ENCODE assay signal across 1 cellular context in genomic region chr17:21280081-21280518, GRCh38.
TF ChIP-seq lines count a peak whose summit lies in the region.

No MANE protein-coding gene starts in this region.

TF ChIP-seq in HepG2, 621 proteins besides CTCF, POLR2A, EP300 and RAD21 (continued from another document and continues in another):
- TF ChIP-seq SP4 (CRISPR knock-in tag; IDR thresholded peaks at IDR 0.05), result peak; percentile 58; the same call in 1 of the 2 replicates
- TF ChIP-seq REST (IDR thresholded peaks at IDR 0.05; ENCODE audit: borderline replicate concordance in 1 of 2, low read depth in 1 of 2, low read length in 2 of 2), result no peak
- TF ChIP-seq BCL6 (CRISPR knock-in tag; IDR thresholded peaks at IDR 0.05), result 0 out of 2 replicates have a peak, but pooled peaks have one; percentile 13
- TF ChIP-seq MXI1 (IDR thresholded peaks at IDR 0.05; ENCODE audit: borderline replicate concordance, low read depth, low read length), result peak; percentile 91; the same call in 2 of the 3 replicates
- peak; percentile 28; the same call in 1 of the 2 replicates for TF ChIP-seq ZBTB38 (CRISPR knock-in tag; IDR thresholded peaks at IDR 0.05)
- peak; percentile 19 for TF ChIP-seq TEAD3 (CRISPR knock-in tag; optimal IDR thresholded peaks at IDR 0.05; ENCODE audit: borderline replicate concordance)
- TF ChIP-seq RNF2 (conservative IDR thresholded peaks at IDR 0.05; ENCODE audit: low read depth), result 0 out of 2 replicates have a peak, but pooled peaks have one; percentile 42
- TF ChIP-seq MED1 (CRISPR knock-in tag; IDR thresholded peaks at IDR 0.05), result 0 out of 2 replicates have a peak, but pooled peaks have one; percentile 31
- TF ChIP-seq KMT2A (CRISPR knock-in tag; IDR thresholded peaks at IDR 0.05), result no peak; the same call in 1 of the 2 replicates
- no peak for TF ChIP-seq ZNF121 (CRISPR knock-in tag; IDR thresholded peaks at IDR 0.05)
- TF ChIP-seq SAP130 (CRISPR knock-in tag; IDR thresholded peaks at IDR 0.05; ENCODE audit: low read depth), result peak; percentile 73; the same call in 1 of the 2 replicates
- 0 out of 2 replicates have a peak, but pooled peaks have one; percentile 29 for TF ChIP-seq CREBL2 (CRISPR knock-in tag; IDR thresholded peaks at IDR 0.05; ENCODE audit: borderline replicate concordance)
- no peak for TF ChIP-seq RBM22 (optimal IDR thresholded peaks at IDR 0.05; ENCODE audit: low read length)
- TF ChIP-seq UBTF (CRISPR knock-in tag; IDR thresholded peaks at IDR 0.05), result peak; percentile 44; the same call in 1 of the 2 replicates
- no peak for TF ChIP-seq ZBTB26 (CRISPR knock-in tag; IDR thresholded peaks at IDR 0.05; ENCODE audit: borderline replicate concordance)
- TF ChIP-seq ZHX1 (CRISPR knock-in tag; IDR thresholded peaks at IDR 0.05; ENCODE audit: low read depth), result 0 out of 2 replicates have a peak, but pooled peaks have one; percentile 39
- peak; percentile 73; the same call in 1 of the 2 replicates for TF ChIP-seq ZNF580 (CRISPR knock-in tag; IDR thresholded peaks at IDR 0.05; ENCODE audit: borderline replicate concordance, low read depth)
- TF ChIP-seq ZNF607 (CRISPR knock-in tag; IDR thresholded peaks at IDR 0.05; ENCODE audit: borderline replicate concordance), result 0 out of 2 replicates have a peak, but pooled peaks have one; percentile 30
- TF ChIP-seq TFDP1 (CRISPR knock-in tag; IDR thresholded peaks at IDR 0.05; ENCODE audit: borderline replicate concordance), result peak; percentile 45; the same call in 1 of the 2 replicates
- TF ChIP-seq HMGXB4 (CRISPR knock-in tag; IDR thresholded peaks at IDR 0.05; ENCODE audit: borderline replicate concordance in 1 of 2, low read depth in 1 of 2), result peak in 1 of 2 experiments; percentile 85; a peak in 2 of 4 replicates
- TF ChIP-seq ZNF792 (CRISPR knock-in tag; IDR thresholded peaks at IDR 0.05), result 0 out of 2 replicates have a peak, but pooled peaks have one; percentile 47
- peak; percentile 58; the same call in 1 of the 2 replicates for TF ChIP-seq ARID4A (CRISPR knock-in tag; IDR thresholded peaks at IDR 0.05; ENCODE audit: borderline replicate concordance)
- TF ChIP-seq ZMYM3 (CRISPR knock-in tag; IDR thresholded peaks at IDR 0.05), result peak; percentile 55; the same call in 1 of the 2 replicates
- 0 out of 2 replicates have a peak, but pooled peaks have one; percentile 43 for TF ChIP-seq TGIF2 (CRISPR knock-in tag; IDR thresholded peaks at IDR 0.05)
- TF ChIP-seq SMC3 (IDR thresholded peaks at IDR 0.05; ENCODE audit: low read length), result peak; percentile 70
- TF ChIP-seq SOX13 (IDR thresholded peaks at IDR 0.05), result no peak
- peak in 1 of 2 experiments; percentile 19; a peak in 1 of 4 replicates for TF ChIP-seq SOX13 (CRISPR knock-in tag; conservative IDR thresholded peaks at IDR 0.05 in 1 of 2, IDR thresholded peaks at IDR 0.05 in 1 of 2)
- TF ChIP-seq KDM3A (CRISPR knock-in tag; IDR thresholded peaks at IDR 0.05; ENCODE audit: low read depth), result 0 out of 2 replicates have a peak, but pooled peaks have one; percentile 40
- no peak for TF ChIP-seq SRSF4 (IDR thresholded peaks at IDR 0.05; ENCODE audit: low read depth, low read length, poor library complexity, severe bottlenecking)
- TF ChIP-seq KDM2A (CRISPR knock-in tag; IDR thresholded peaks at IDR 0.05; ENCODE audit: borderline replicate concordance, low read depth), result peak; percentile 65; the same call in 1 of the 2 replicates
- TF ChIP-seq ZFY (CRISPR knock-in tag; IDR thresholded peaks at IDR 0.05), result peak; percentile 24; the same call in 1 of the 2 replicates
- peak; percentile 47; the same call in 1 of the 2 replicates for TF ChIP-seq RXRB (CRISPR knock-in tag; IDR thresholded peaks at IDR 0.05; ENCODE audit: borderline replicate concordance)
- TF ChIP-seq ZNF83 (CRISPR knock-in tag; IDR thresholded peaks at IDR 0.05; ENCODE audit: borderline replicate concordance), result peak; percentile 49; the same call in 1 of the 2 replicates
- TF ChIP-seq ZNF768 (CRISPR knock-in tag; IDR thresholded peaks at IDR 0.05), result peak; percentile 72; the same call in 1 of the 2 replicates
- 0 out of 2 replicates have a peak, but pooled peaks have one; percentile 34 for TF ChIP-seq CBX5 (CRISPR knock-in tag; IDR thresholded peaks at IDR 0.05; ENCODE audit: borderline replicate concordance)
- peak; percentile 61; the same call in 1 of the 2 replicates for TF ChIP-seq HDAC1 (CRISPR knock-in tag; IDR thresholded peaks at IDR 0.05)
- TF ChIP-seq MNT (IDR thresholded peaks at IDR 0.05), result peak; percentile 86
